Comparison of ENCODE assay signal across 1 cellular context in the genomic region with DNA sequence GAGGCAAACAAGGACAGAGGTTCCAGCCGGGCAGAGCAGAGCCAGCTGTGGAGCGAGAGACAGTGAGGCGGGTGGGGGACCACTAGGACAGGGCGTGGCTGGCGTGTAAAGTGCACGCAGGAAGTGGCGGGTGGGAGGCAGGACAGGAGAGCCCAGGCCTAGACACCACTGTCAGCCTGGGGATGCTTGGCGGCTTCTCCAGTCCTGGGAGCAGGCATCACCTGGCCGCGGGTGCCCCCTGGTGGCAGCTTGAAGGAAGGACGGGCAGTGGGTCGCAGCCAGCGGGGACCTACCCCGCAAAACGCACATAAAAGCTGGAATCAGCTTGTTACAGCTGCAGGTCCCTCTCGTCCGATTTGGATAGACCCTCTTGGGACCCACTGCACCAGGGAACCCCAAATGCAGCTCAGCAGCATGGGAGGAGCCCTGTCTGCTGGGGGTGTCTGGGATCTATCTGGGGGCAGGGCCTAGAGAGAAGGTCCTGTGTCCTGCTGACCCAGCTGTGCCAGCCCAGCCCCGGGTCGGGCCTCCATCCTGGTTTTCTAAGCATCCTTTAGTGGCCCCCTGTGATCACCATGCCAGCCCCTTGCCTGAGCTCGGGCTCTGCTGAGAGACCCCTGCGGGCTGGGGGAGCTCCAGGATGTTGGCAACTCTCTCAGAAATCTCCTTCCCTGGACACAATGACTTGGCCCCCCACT.
TF ChIP-seq lines count a peak whose summit lies in the region.

No MANE protein-coding gene starts in this region.

TF ChIP-seq in K562, 482 proteins besides CTCF, POLR2A, EP300 and RAD21 (continued from another document):
- no peak for TF ChIP-seq ZBTB40 (IDR thresholded peaks at IDR 0.05)
- TF ChIP-seq ZBTB40 (CRISPR knock-in tag; IDR thresholded peaks at IDR 0.05): no peak
- TF ChIP-seq ZFX (CRISPR knock-in tag; IDR thresholded peaks at IDR 0.05): no peak
- TF ChIP-seq XRCC5 (IDR thresholded peaks at IDR 0.05; ENCODE audit: low read depth, low read length): 0 out of 2 replicates have a peak, but pooled peaks have one; percentile 54
- TF ChIP-seq, protein P1, sequence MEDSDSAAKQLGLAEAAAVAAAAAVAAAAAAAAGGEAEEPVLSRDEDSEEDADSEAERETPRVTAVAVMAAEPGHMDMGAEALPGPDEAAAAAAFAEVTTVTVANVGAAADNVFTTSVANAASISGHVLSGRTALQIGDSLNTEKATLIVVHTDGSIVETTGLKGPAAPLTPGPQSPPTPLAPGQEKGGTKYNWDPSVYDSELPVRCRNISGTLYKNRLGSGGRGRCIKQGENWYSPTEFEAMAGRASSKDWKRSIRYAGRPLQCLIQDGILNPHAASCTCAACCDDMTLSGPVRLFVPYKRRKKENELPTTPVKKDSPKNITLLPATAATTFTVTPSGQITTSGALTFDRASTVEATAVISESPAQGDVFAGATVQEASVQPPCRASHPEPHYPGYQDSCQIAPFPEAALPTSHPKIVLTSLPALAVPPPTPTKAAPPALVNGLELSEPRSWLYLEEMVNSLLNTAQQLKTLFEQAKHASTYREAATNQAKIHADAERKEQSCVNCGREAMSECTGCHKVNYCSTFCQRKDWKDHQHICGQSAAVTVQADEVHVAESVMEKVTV (CRISPR knock-in tag; IDR thresholded peaks at IDR 0.05): peak; percentile 53; the same call in 1 of the 2 replicates
- no peak for TF ChIP-seq NR2C2 (CRISPR knock-in tag; IDR thresholded peaks at IDR 0.05)
- TF ChIP-seq NR2C2 (tag; IDR thresholded peaks at IDR 0.05): no peak
- no peak for TF ChIP-seq REST (CRISPR knock-in tag; IDR thresholded peaks at IDR 0.05; ENCODE audit: low read depth)
- no peak for TF ChIP-seq RBFOX2 (IDR thresholded peaks at IDR 0.05; ENCODE audit: low read depth, low read length)
- 0 out of 2 replicates have a peak, but pooled peaks have one; percentile 19 for TF ChIP-seq CREM (IDR thresholded peaks at IDR 0.05; ENCODE audit: low read depth)
